In the genomic region with DNA sequence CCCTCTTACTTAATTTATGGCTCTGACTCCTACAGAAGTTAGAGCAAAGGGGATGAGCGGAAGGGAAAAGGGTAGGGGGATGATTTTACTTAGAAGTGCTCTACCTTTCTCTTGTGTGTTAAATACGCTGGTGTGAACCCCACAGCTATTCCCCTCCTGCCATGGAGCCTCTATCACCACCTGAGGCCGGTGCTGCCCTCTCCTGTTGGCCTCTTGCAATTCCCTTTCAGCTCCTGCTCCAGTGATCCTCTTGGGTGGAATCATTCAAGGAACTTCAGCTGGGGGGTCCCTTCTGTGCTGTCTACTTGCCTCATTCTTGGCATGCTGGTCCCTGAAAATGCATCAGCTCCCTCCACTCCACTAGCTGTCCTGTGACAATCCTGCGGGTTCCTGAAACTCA, we compare ENCODE assay signal across 1 cellular context.
TF ChIP-seq lines count a peak whose summit lies in the region.

No MANE protein-coding gene starts in this region.

TF ChIP-seq in SK-N-SH, 30 proteins besides CTCF, POLR2A, EP300 and RAD21 (continued from another document):
- TF ChIP-seq, protein P1, sequence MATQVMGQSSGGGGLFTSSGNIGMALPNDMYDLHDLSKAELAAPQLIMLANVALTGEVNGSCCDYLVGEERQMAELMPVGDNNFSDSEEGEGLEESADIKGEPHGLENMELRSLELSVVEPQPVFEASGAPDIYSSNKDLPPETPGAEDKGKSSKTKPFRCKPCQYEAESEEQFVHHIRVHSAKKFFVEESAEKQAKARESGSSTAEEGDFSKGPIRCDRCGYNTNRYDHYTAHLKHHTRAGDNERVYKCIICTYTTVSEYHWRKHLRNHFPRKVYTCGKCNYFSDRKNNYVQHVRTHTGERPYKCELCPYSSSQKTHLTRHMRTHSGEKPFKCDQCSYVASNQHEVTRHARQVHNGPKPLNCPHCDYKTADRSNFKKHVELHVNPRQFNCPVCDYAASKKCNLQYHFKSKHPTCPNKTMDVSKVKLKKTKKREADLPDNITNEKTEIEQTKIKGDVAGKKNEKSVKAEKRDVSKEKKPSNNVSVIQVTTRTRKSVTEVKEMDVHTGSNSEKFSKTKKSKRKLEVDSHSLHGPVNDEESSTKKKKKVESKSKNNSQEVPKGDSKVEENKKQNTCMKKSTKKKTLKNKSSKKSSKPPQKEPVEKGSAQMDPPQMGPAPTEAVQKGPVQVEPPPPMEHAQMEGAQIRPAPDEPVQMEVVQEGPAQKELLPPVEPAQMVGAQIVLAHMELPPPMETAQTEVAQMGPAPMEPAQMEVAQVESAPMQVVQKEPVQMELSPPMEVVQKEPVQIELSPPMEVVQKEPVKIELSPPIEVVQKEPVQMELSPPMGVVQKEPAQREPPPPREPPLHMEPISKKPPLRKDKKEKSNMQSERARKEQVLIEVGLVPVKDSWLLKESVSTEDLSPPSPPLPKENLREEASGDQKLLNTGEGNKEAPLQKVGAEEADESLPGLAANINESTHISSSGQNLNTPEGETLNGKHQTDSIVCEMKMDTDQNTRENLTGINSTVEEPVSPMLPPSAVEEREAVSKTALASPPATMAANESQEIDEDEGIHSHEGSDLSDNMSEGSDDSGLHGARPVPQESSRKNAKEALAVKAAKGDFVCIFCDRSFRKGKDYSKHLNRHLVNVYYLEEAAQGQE (IDR thresholded peaks at IDR 0.05; ENCODE audit: low read depth, low read length) = no peak
